8 cellular contexts compared by ENCODE assay signal in genomic region chr4:118557298-118557851, GRCh38.
DNase-seq lines count a peak whose midpoint lies in the region; ATAC-seq lines count a peak whose summit lies in the region.

No MANE protein-coding gene starts in this region.

- DNase-seq in SHP77 treated with DMSO at 0.1 percent for 48 hours (lab: John Stamatoyannopoulos, UW) (peak; percentile 4), SHP77 (lab: John Stamatoyannopoulos, UW) (no peak), NCI-H2196 (lab: John Stamatoyannopoulos, UW; ENCODE audit: unreplicated experiment) (peak; percentile 30), cerebellar cortex (ENCODE audit: low spot score) (peak; percentile 27), stromal cell of bone marrow (ENCODE audit: low read depth) (peak; percentile 47), COLO668 (lab: John Stamatoyannopoulos, UW; ENCODE audit: unreplicated experiment) (no peak), NCI-H526 treated with DMSO at 0.1 percent for 48 hours (lab: John Stamatoyannopoulos, UW) (no peak)

- no peak for ATAC-seq in HG03097 (IDR thresholded peaks at IDR 0.05; ENCODE audit: low FRiP score, unreplicated experiment)

Comparison
In these comparisons a context has a peak if more than half of its experiments do, and no peak if none do; other contexts are left out.
1. DNase-seq: peak in SHP77 treated with DMSO at 0.1 percent for 48 hours (single experiment), NCI-H2196 (single experiment), cerebellar cortex (single experiment) and stromal cell of bone marrow (single experiment); none in SHP77 (0 of 2), COLO668 (single experiment) and NCI-H526 treated with DMSO at 0.1 percent for 48 hours (single experiment).